24 cellular contexts compared by ENCODE assay signal in the genomic region with DNA sequence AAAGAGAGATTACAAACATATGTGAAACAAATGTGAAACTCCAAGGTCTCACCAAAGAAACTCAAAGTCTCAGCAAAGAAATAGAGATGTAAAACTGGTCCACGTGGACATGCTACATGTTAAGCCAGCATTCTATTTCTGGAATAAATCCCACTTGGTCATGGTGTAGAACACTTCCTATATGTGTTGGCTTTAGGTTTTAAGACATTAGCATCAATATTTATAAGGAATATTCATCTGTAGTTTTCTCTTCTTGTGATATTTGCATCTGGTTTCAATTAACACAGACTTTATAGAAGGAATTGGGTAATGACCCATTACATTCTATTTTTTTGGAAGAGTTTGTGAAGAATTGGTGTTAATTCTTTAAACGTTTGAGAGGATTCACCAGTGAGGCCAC.
DNase-seq lines count a peak whose midpoint lies in the region; ATAC-seq and TF ChIP-seq lines count a peak whose summit lies in the region.
"Had no signal": no experiment of that assay in that cellular context is flagged by ENCODE, and none has a peak within 500 bp of the region (broad histone marks: within the 10 kb centered on the region; RNA-seq: fewer than 3 reads in every experiment).

No MANE protein-coding gene starts in this region.

- ATAC-seq in HG03196 (IDR thresholded peaks at IDR 0.05; ENCODE audit: unreplicated experiment) = no peak
- ATAC-seq in naive thymus-derived CD8-positive, alpha-beta T cell = no peak

- no peaks in the 10 kb centered on the region for H3K79me2 ChIP-seq in ACC112 (ENCODE audit: control insufficient read depth, insufficient read depth, low read length, unreplicated experiment)
- H3K79me2 ChIP-seq in neural progenitor cell (ENCODE audit: low read depth) = no peaks in the 10 kb centered on the region

- H3K27me3 Mint-ChIP-seq in neural progenitor cell (ENCODE audit: insufficient read depth, low read depth) = no peaks in the 10 kb centered on the region
- H3K27me3 Mint-ChIP-seq in naive thymus-derived CD8-positive, alpha-beta T cell = peaks cover 6 to 26% (median 11%) of the 10 kb centered on the region in 5 donors

- no peaks in the 10 kb centered on the region for H3K27me3 ChIP-seq in ACC112 (ENCODE audit: insufficient read depth, low read length)
- H3K27me3 ChIP-seq in HUES48 (ENCODE audit: control insufficient read depth, insufficient read depth, low read length) = no peaks in the 10 kb centered on the region
- no peaks in the 10 kb centered on the region for H3K27me3 ChIP-seq in neural progenitor cell
- H3K27me3 ChIP-seq: cardiac muscle cell, MG63, transverse colon had no signal

- H2AFZ ChIP-seq in ACC112 (ENCODE audit: low read length, unreplicated experiment) (peak overlapping the region; percentile 16), neural progenitor cell (replicated peaks) (peak overlapping the region; percentile 86)

- POLR2A ChIA-PET in naive thymus-derived CD8-positive, alpha-beta T cell (lab: Charles Lee) = no interaction called here

- DNase-seq in choroid plexus epithelial cell (ENCODE audit: low read depth) (peak; percentile 43), neural progenitor cell (ENCODE audit: low spot score) (no peak), NCI-H345 treated with DMSO at 0.1 percent for 48 hours (lab: John Stamatoyannopoulos, UW; ENCODE audit: unreplicated experiment) (no peak)
- no peak for DNase-seq in naive thymus-derived CD8-positive, alpha-beta T cell
- DNase-seq in activated naive CD4-positive, alpha-beta T cell treated with anti-CD3 and anti-CD28 coated beads, Interleukin-2, amount 50 U/mL, for 16 hours = no peak
- DNase-seq: activated CD4-positive, alpha-beta T cell treated with anti-CD3 and anti-CD28 coated beads for 1 hour; activated CD8-positive, alpha-beta memory T cell treated with anti-CD3 and anti-CD28 coated beads for 24 hours; activated T-cell treated with anti-CD3 and anti-CD28 coated beads, Interleukin-2, amount 50 U/mL, for 24 hours; mammary epithelial cell; MG63; NCI-H1436 treated with DMSO at 0.1 percent for 48 hours; NCI-H526 treated with DMSO at 0.1 percent for 48 hours; nucleus accumbens; stimulated activated CD4-positive, alpha-beta T cell treated with anti-CD3 and anti-CD28 coated beads, Interleukin-12 subunit alpha, Interleukin-12 subunit beta, amount 100 ng/mL, for 4 hours; stimulated activated CD4-positive, alpha-beta T cell treated with anti-CD3 and anti-CD28 coated beads, Interleukin-4, amount 100 ng/mL, for 4 hours; transverse colon had no signal

- H3K4me2 ChIP-seq in neural progenitor cell = no peak overlapping the region

- H3K4me3 Mint-ChIP-seq in neural progenitor cell = no peak overlapping the region
- no peak overlapping the region for H3K4me3 Mint-ChIP-seq in naive thymus-derived CD8-positive, alpha-beta T cell
- H3K4me3 Mint-ChIP-seq: activated T-cell treated with anti-CD3 and anti-CD28 coated beads, Interleukin-2, amount 50 U/mL, for 24 hours; stimulated activated naive CD8-positive, alpha-beta T cell treated with anti-CD3 and anti-CD28 coated beads, Interleukin-15, Interleukin-2, amounts not matched to agents 100 ng/mL and 50 ng/mL, for 24 hours had no signal

- H3K27ac ChIP-seq in ACC112 (ENCODE audit: low read depth, low read length) (peak overlapping the region; percentile 99), HUES48 (ENCODE audit: low read depth, low read length) (peak overlapping the region; percentile 58), neural progenitor cell (no peak overlapping the region)
- H3K27ac ChIP-seq: cardiac muscle cell, epithelial cell of prostate, HL-60, RWPE1, transverse colon had no signal

- H3K9me3 Mint-ChIP-seq in neural progenitor cell = no peaks in the 10 kb centered on the region
- H3K9me3 Mint-ChIP-seq in naive thymus-derived CD8-positive, alpha-beta T cell = no peaks in the 10 kb centered on the region
- H3K9me3 Mint-ChIP-seq: activated T-cell treated with anti-CD3 and anti-CD28 coated beads, Interleukin-2, amount 50 U/mL, for 24 hours; stimulated activated naive CD8-positive, alpha-beta T cell treated with anti-CD3 and anti-CD28 coated beads, Interleukin-15, Interleukin-2, amounts not matched to agents 100 ng/mL and 50 ng/mL, for 24 hours had no signal

- H3K4me1 ChIP-seq in ACC112 (ENCODE audit: control insufficient read depth, insufficient read depth, low read length, unreplicated experiment) = peaks cover 67% of the 10 kb centered on the region
- peaks cover 25% of the 10 kb centered on the region for H3K4me1 ChIP-seq in HUES48 (ENCODE audit: control insufficient read depth, insufficient read depth, low read length)
- H3K4me1 ChIP-seq in neural progenitor cell = peaks cover 6% of the 10 kb centered on the region

- no peaks in the 10 kb centered on the region for H3K4me1 Mint-ChIP-seq in neural progenitor cell
- H3K4me1 Mint-ChIP-seq in naive thymus-derived CD8-positive, alpha-beta T cell = no peaks in the 10 kb centered on the region

- no peak overlapping the region for H3K27ac Mint-ChIP-seq in neural progenitor cell
- no peak overlapping the region for H3K27ac Mint-ChIP-seq in naive thymus-derived CD8-positive, alpha-beta T cell
- H3K27ac Mint-ChIP-seq: activated T-cell treated with anti-CD3 and anti-CD28 coated beads, Interleukin-2, amount 50 U/mL, for 24 hours; stimulated activated naive CD8-positive, alpha-beta T cell treated with anti-CD3 and anti-CD28 coated beads, Interleukin-15, Interleukin-2, amounts not matched to agents 100 ng/mL and 50 ng/mL, for 24 hours had no signal

- TF ChIP-seq CTCF in choroid plexus epithelial cell (conservative IDR thresholded peaks at IDR 0.05; ENCODE audit: low read depth, low read length) (no peak), neural progenitor cell (IDR thresholded peaks at IDR 0.05) (no peak)

- H3K9ac ChIP-seq in HUES48 (ENCODE audit: low read depth, low read length) = no peak overlapping the region
- no peak overlapping the region for H3K9ac ChIP-seq in neural progenitor cell

- no peaks in the 10 kb centered on the region for H4K20me1 ChIP-seq in neural progenitor cell (ENCODE audit: low read depth)

- H3K36me3 ChIP-seq in ACC112 (ENCODE audit: insufficient read depth, low read length) (no peaks in the 10 kb centered on the region), HUES48 (ENCODE audit: control insufficient read depth, insufficient read depth, low read length) (no peaks in the 10 kb centered on the region), neural progenitor cell (no peaks in the 10 kb centered on the region)
- H3K36me3 ChIP-seq: cardiac muscle cell, MG63, transverse colon had no signal

- H3F3A ChIP-seq in neural progenitor cell (ENCODE audit: low read depth) = no peaks in the 10 kb centered on the region

- no peak overlapping the region for H3K4me3 ChIP-seq in ACC112 (ENCODE audit: low read depth, low read length)
- H3K4me3 ChIP-seq in HUES48 (ENCODE audit: low read depth, low read length) = 0 out of 2 replicates have a peak overlapping the region, but pooled peaks have one; percentile 3
- H3K4me3 ChIP-seq in choroid plexus epithelial cell (ENCODE audit: low read depth, low read length) = no peak overlapping the region
- H3K4me3 ChIP-seq in neural progenitor cell = no peak overlapping the region
- H3K4me3 ChIP-seq: cardiac muscle cell, MG63, transverse colon had no signal

- H3K36me3 Mint-ChIP-seq in neural progenitor cell = no peaks in the 10 kb centered on the region
- no peaks in the 10 kb centered on the region for H3K36me3 Mint-ChIP-seq in naive thymus-derived CD8-positive, alpha-beta T cell

- H3K9me3 ChIP-seq in HUES48 (ENCODE audit: control insufficient read depth, insufficient read depth, low read length) = no peaks in the 10 kb centered on the region
- no peaks in the 10 kb centered on the region for H3K9me3 ChIP-seq in neural progenitor cell (ENCODE audit: low read depth)
- H3K9me3 ChIP-seq: MG63, transverse colon had no signal
